16 cellular contexts compared by ENCODE assay signal in the genomic region with DNA sequence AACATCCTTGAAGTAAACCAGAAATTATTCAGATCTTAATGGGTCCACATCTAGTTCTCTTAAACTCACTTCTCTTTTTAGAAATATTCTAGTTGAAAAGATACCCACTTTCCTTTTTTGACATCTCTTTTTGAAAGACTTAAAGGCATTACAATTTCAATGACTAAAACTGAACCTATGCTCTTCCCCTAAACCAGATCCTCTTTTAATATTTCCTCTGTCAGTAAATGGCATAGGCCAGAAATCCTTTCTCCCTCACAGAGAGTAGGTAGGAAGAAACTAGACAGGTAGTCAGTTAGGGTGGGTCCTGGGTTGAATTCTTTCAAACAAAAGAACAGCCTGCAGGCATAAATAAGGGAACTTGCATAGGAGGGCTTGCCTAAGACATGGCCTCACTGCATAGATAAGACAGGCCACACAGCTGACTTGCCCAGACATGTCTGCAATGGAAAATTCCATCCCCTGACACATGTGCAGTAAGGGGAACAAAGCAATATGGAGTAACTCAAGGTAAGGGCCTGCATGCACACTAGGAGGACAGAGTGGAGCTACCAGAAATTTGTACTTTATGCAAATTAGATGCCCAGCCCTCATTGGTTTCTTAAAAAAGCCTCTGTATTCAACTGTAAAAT. TPM values are rescaled to one million over a fixed set of nuclear protein-coding genes. Genes with fewer than 3 reads are reported as not detected.
A peak's percentile ranks its signal among the peaks of the same experiment; 100 is the strongest.
DNase-seq lines count a peak whose midpoint lies in the region; ATAC-seq and TF ChIP-seq lines count a peak whose summit lies in the region.
"Had no signal": no experiment of that assay in that cellular context is flagged by ENCODE, and none has a peak within 500 bp of the region (broad histone marks: within the 10 kb centered on the region; RNA-seq: fewer than 3 reads in every experiment).

No MANE protein-coding gene starts in this region.

- H3K27ac ChIP-seq in spleen (no peak overlapping the region), colonic mucosa (no peak overlapping the region)
- H3K27ac ChIP-seq: gastrocnemius medialis, PC-9, transverse colon had no signal

- H2AFZ ChIP-seq in neuron (ENCODE audit: low read depth, low read length): peak overlapping the region; percentile 53
- H2AFZ ChIP-seq: PC-9 had no signal

- H3K36me3 ChIP-seq in neuron (ENCODE audit: insufficient read depth, low read length) (no peaks in the 10 kb centered on the region), spleen (no peaks in the 10 kb centered on the region), colonic mucosa (no peaks in the 10 kb centered on the region)
- H3K36me3 ChIP-seq: gastrocnemius medialis, transverse colon had no signal

- H3K9me3 ChIP-seq in neuron (ENCODE audit: low read length) (peaks cover 4% of the 10 kb centered on the region), spleen (peaks cover 0 to 15% (median 5%) of the 10 kb centered on the region in 8 donors), colonic mucosa (no peaks in the 10 kb centered on the region)

- intact Hi-C loops in dendritic cell treated with granulocyte-macrophage colony-stimulating factor and Interleukin-4, amounts not matched to agents 40 ng/mL and 50 ng/mL, for 4 days (cut with micrococcal nuclease): no loop called here
- intact Hi-C loops in spleen (cut with DNase I; ENCODE audit: low total_unique reads) (no loop called here), colonic mucosa (cut with DNase I) (loop anchor here (5.0 to 10.0 kb wide), 2 partner anchors 245 to 377 kb away; no protein-coding TSS in a partner anchor)

- TF ChIP-seq CTCF in spleen (IDR thresholded peaks at IDR 0.05 in 8 of 11, conservative IDR thresholded peaks at IDR 0.05 in 3 of 11) (no peak), colonic mucosa (IDR thresholded peaks at IDR 0.05) (no peak)

- no peak for TF ChIP-seq POLR2A in spleen (IDR thresholded peaks at IDR 0.05)

- no peaks in the 10 kb centered on the region for H3K36me3 Mint-ChIP-seq in dendritic cell treated with granulocyte-macrophage colony-stimulating factor and Interleukin-4, amounts not matched to agents 40 ng/mL and 50 ng/mL, for 4 days (ENCODE audit: low read depth)

- H3K4me1 ChIP-seq in neuron (ENCODE audit: insufficient read depth, low read length): peaks cover 7% of the 10 kb centered on the region
- no peaks in the 10 kb centered on the region for H3K4me1 ChIP-seq in spleen
- H3K4me1 ChIP-seq in colonic mucosa: no peaks in the 10 kb centered on the region
- H3K4me1 ChIP-seq: gastrocnemius medialis, transverse colon had no signal

- H3K27me3 ChIP-seq in neuron (ENCODE audit: insufficient read depth, low read length): no peaks in the 10 kb centered on the region
- no peaks in the 10 kb centered on the region for H3K27me3 ChIP-seq in spleen (replicated peaks in 1 of 7)
- no peaks in the 10 kb centered on the region for H3K27me3 ChIP-seq in colonic mucosa
- H3K27me3 ChIP-seq: gastrocnemius medialis, transverse colon had no signal

- DNase-seq in NOMO-1 treated with DMSO at 0.1 percent for 48 hours (lab: John Stamatoyannopoulos, UW; ENCODE audit: unreplicated experiment): peak; percentile 74
- DNase-seq in spleen: no peak
- no peak for DNase-seq in foreskin melanocyte
- DNase-seq in colonic mucosa: no peak
- DNase-seq: activated T-cell treated with anti-CD3 and anti-CD28 coated beads, Interleukin-2, amount 50 U/mL, for 72 hours; central memory CD4-positive, alpha-beta T cell; gastrocnemius medialis; NCI-H146; retina; transverse colon had no signal

- no peak overlapping the region for H3K4me3 Mint-ChIP-seq in dendritic cell treated with granulocyte-macrophage colony-stimulating factor and Interleukin-4, amounts not matched to agents 40 ng/mL and 50 ng/mL, for 4 days
- H3K4me3 Mint-ChIP-seq: activated T-cell treated with anti-CD3 and anti-CD28 coated beads, Interleukin-2, amount 50 U/mL, for 72 hours had no signal

- H3K4me3 ChIP-seq in neuron (ENCODE audit: low read length) (no peak overlapping the region), spleen (no peak overlapping the region), colonic mucosa (no peak overlapping the region)
- H3K4me3 ChIP-seq: gastrocnemius medialis, lung, PC-9, transverse colon had no signal

- ATAC-seq in GM19463 (IDR thresholded peaks at IDR 0.05; ENCODE audit: unreplicated experiment) (peak; percentile 46), GM19467 (IDR thresholded peaks at IDR 0.05; ENCODE audit: unreplicated experiment) (no peak)
- ATAC-seq: activated T-cell treated with anti-CD3 and anti-CD28 coated beads, Interleukin-2, amount 50 U/mL, for 72 hours; gastrocnemius medialis had no signal

- H3K9me3 Mint-ChIP-seq in dendritic cell treated with granulocyte-macrophage colony-stimulating factor and Interleukin-4, amounts not matched to agents 40 ng/mL and 50 ng/mL, for 4 days: peaks cover 8% of the 10 kb centered on the region

- H3K9ac ChIP-seq in colonic mucosa (ENCODE audit: low read depth in 2 of 2, low read length in 2 of 2): no peak overlapping the region

- peaks cover 13% of the 10 kb centered on the region for H3K4me1 Mint-ChIP-seq in dendritic cell treated with granulocyte-macrophage colony-stimulating factor and Interleukin-4, amounts not matched to agents 40 ng/mL and 50 ng/mL, for 4 days (ENCODE audit: low read depth)

- H3K27me3 Mint-ChIP-seq in dendritic cell treated with granulocyte-macrophage colony-stimulating factor and Interleukin-4, amounts not matched to agents 40 ng/mL and 50 ng/mL, for 4 days: no peaks in the 10 kb centered on the region

- peak overlapping the region; percentile 20 for H3K27ac Mint-ChIP-seq in dendritic cell treated with granulocyte-macrophage colony-stimulating factor and Interleukin-4, amounts not matched to agents 40 ng/mL and 50 ng/mL, for 4 days
- H3K27ac Mint-ChIP-seq: activated T-cell treated with anti-CD3 and anti-CD28 coated beads, Interleukin-2, amount 50 U/mL, for 72 hours had no signal

RNA-seq across cellular contexts. Expression of a gene that starts 23.2 kb away (rescaled TPM):
- total RNA-seq in spleen (not detected), colonic mucosa (not detected)
- not detected for polyA plus RNA-seq in spleen
- total RNA-seq: activated T-cell treated with anti-CD3 and anti-CD28 coated beads, Interleukin-2, amount 50 U/mL, for 72 hours; gastrocnemius medialis; lung; PC-9; transverse colon had no signal
- polyA plus RNA-seq: lung had no signal

RNA-seq across cellular contexts. Expression of a gene that starts 37.6 kb away (rescaled TPM):
- total RNA-seq in spleen (100 to 1,000 TPM; 160 to 267 (median 203) TPM), colonic mucosa (100 to 1,000 TPM in 1 of 2 donors, 10 to 100 TPM in 1; 99.0 to 180 TPM)
- polyA plus RNA-seq in spleen: 10 to 100 TPM; 42.4 to 51.3 (median 43.8) TPM
